8 cellular contexts compared by ENCODE assay signal in genomic region chr5:107388111-107388861, GRCh38.
DNase-seq lines count a peak whose midpoint lies in the region; ATAC-seq and TF ChIP-seq lines count a peak whose summit lies in the region.

No MANE protein-coding gene starts in this region.

- no peaks in the 10 kb centered on the region for H3K9me3 Mint-ChIP-seq in CD4-positive, alpha-beta T cell
- no peaks in the 10 kb centered on the region for H3K9me3 Mint-ChIP-seq in T-helper 2 cell treated with Interferon-gamma antibody and Interleukin-4, amounts not matched to agents 5 μg/mL and 100 μg/mL, for 36 hours
- H3K9me3 Mint-ChIP-seq in immature natural killer cell: no peaks in the 10 kb centered on the region
- no peaks in the 10 kb centered on the region for H3K9me3 Mint-ChIP-seq in T-cell

- H3K9me3 ChIP-seq in CD4-positive, alpha-beta T cell (ENCODE audit: control insufficient read depth, low read length): no peaks in the 10 kb centered on the region

- peak overlapping the region; percentile 16 for H3K4me3 Mint-ChIP-seq in CD4-positive, alpha-beta T cell
- H3K4me3 Mint-ChIP-seq in T-helper 2 cell treated with Interferon-gamma antibody and Interleukin-4, amounts not matched to agents 5 μg/mL and 100 μg/mL, for 36 hours: peak overlapping the region; percentile 62
- H3K4me3 Mint-ChIP-seq in immature natural killer cell (peak overlapping the region; percentile 61 to 83 (median 73)), T-cell (peak overlapping the region in 1 of 3 donors; percentile 31)

- POLR2A ChIA-PET in CD4-positive, alpha-beta T cell (lab: Charles Lee): no interaction called here
- POLR2A ChIA-PET in T-cell (lab: Charles Lee): no interaction called here

- peaks cover 28% of the 10 kb centered on the region for H3K4me1 Mint-ChIP-seq in CD4-positive, alpha-beta T cell (ENCODE audit: low read depth)
- peaks cover 24% of the 10 kb centered on the region for H3K4me1 Mint-ChIP-seq in T-helper 2 cell treated with Interferon-gamma antibody and Interleukin-4, amounts not matched to agents 5 μg/mL and 100 μg/mL, for 36 hours (ENCODE audit: low read depth)
- H3K4me1 Mint-ChIP-seq in immature natural killer cell (peaks cover 37 to 52% of the 10 kb centered on the region in 2 donors), T-cell (peaks cover 23 to 28% (median 27%) of the 10 kb centered on the region in 3 donors)

- no peak for DNase-seq in CD4-positive, alpha-beta T cell
- DNase-seq in T-helper 2 cell treated with Interferon-gamma antibody and Interleukin-4, amounts not matched to agents 5 μg/mL and 100 μg/mL, for 36 hours (ENCODE audit: low spot score): peak; percentile 11
- DNase-seq in immature natural killer cell (peak in 1 of 3 donors; percentile 19), amygdala (lab: John Stamatoyannopoulos, UW) (no peak), left lobe of liver (ENCODE audit: low spot score) (no peak), T-cell (no peak)

- H3K27ac ChIP-seq in CD4-positive, alpha-beta T cell (ENCODE audit: low read depth, low read length): no peak overlapping the region

- no peaks in the 10 kb centered on the region for H3K27me3 ChIP-seq in CD4-positive, alpha-beta T cell (ENCODE audit: control insufficient read depth, insufficient read depth, low read length)

- intact Hi-C loops in CD4-positive, alpha-beta T cell (cut with DNase I, micrococcal nuclease): no loop called here

- H3K36me3 Mint-ChIP-seq in CD4-positive, alpha-beta T cell (ENCODE audit: low read depth): no peaks in the 10 kb centered on the region
- H3K36me3 Mint-ChIP-seq in T-helper 2 cell treated with Interferon-gamma antibody and Interleukin-4, amounts not matched to agents 5 μg/mL and 100 μg/mL, for 36 hours (ENCODE audit: low read depth): no peaks in the 10 kb centered on the region
- H3K36me3 Mint-ChIP-seq in immature natural killer cell (peaks cover 0 to 3% (median 0%) of the 10 kb centered on the region in 3 donors), T-cell (no peaks in the 10 kb centered on the region)

- H3K27ac Mint-ChIP-seq in CD4-positive, alpha-beta T cell: no peak overlapping the region
- peak overlapping the region; percentile 74 for H3K27ac Mint-ChIP-seq in T-helper 2 cell treated with Interferon-gamma antibody and Interleukin-4, amounts not matched to agents 5 μg/mL and 100 μg/mL, for 36 hours
- H3K27ac Mint-ChIP-seq in immature natural killer cell (peak overlapping the region; percentile 79 to 89 (median 83)), T-cell (peak overlapping the region in 1 of 2 donors; percentile 45)

- CTCF ChIA-PET in CD4-positive, alpha-beta T cell (lab: Charles Lee): no interaction called here
- CTCF ChIA-PET in T-cell (lab: Charles Lee): interaction anchor here in 1 of 2 donors (1.5 kb wide), 1 partner anchor 184 kb away, joined by 4 read pairs; no protein-coding TSS in a partner anchor

- no peaks in the 10 kb centered on the region for H3K27me3 Mint-ChIP-seq in CD4-positive, alpha-beta T cell
- H3K27me3 Mint-ChIP-seq in T-helper 2 cell treated with Interferon-gamma antibody and Interleukin-4, amounts not matched to agents 5 μg/mL and 100 μg/mL, for 36 hours (ENCODE audit: low read depth): peaks cover 11% of the 10 kb centered on the region
- H3K27me3 Mint-ChIP-seq in immature natural killer cell (ENCODE audit: low read depth in 3 of 3) (no peaks in the 10 kb centered on the region), T-cell (no peaks in the 10 kb centered on the region)

- TF ChIP-seq CTCF in CD4-positive, alpha-beta T cell (IDR thresholded peaks at IDR 0.05): no peak

- no peak for ATAC-seq in CD4-positive, alpha-beta T cell (ENCODE audit: poor library complexity)
- ATAC-seq in GM19452 (IDR thresholded peaks at IDR 0.05; ENCODE audit: unreplicated experiment): peak; percentile 35
- ATAC-seq in HG03469 (IDR thresholded peaks at IDR 0.05; ENCODE audit: unreplicated experiment): peak; percentile 56
- no peak for ATAC-seq in left lobe of liver
- no peak for ATAC-seq in T-cell (replicated peaks in 1 of 4)

Comparison
In these comparisons a context has a peak if more than half of its experiments do, and no peak if none do; other contexts are left out.
1. ATAC-seq: peak in GM19452 (single experiment) and HG03469 (single experiment); none in CD4-positive, alpha-beta T cell (single experiment), left lobe of liver (single experiment) and T-cell (0 of 4).